1 cellular context compared by ENCODE assay signal in the genomic region with DNA sequence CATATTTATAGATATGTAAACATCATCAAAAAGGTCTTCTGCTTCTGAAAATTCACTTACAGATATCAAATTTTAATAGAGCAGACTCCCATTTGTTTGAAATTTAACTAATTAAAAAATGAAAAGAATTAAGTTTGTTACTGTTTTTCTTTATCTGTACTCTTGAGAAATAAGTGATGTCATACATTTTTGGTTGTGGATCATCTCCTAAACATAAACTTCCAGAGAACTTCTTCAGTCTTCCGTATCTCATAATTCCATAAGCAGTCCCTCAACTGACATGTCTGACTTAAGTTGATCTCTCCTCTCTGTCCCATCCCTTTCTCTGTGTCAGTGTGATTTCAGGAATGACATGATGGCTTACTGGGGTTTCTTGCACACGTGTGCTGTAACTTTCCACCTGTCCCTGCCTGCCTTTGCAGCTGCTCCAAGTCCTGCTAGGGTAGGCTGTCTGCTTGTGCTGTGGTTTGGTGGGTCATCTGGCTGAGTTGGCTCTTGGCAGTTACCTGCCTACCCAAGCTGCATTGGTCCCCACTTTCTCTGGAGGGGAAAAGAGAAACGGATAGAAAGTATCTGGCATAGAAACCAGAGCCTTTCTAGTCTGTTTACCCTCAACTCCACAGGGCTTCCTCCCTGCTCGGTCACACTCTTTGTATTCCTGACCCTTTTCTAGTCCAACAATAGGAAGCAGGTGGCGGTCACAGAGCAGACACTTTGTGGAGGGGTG.
TF ChIP-seq lines count a peak whose summit lies in the region.

No MANE protein-coding gene starts in this region.

TF ChIP-seq in H1, 55 proteins besides CTCF, POLR2A, EP300 and RAD21 (continued from another document):
- TF ChIP-seq RNF2 (IDR thresholded peaks at IDR 0.05; ENCODE audit: borderline replicate concordance, low read depth, low read length, missing control alignments, poor library complexity, severe bottlenecking): no peak
- TF ChIP-seq JUN (IDR thresholded peaks at IDR 0.05; ENCODE audit: low read depth, low read length): no peak
